In the genomic region with DNA sequence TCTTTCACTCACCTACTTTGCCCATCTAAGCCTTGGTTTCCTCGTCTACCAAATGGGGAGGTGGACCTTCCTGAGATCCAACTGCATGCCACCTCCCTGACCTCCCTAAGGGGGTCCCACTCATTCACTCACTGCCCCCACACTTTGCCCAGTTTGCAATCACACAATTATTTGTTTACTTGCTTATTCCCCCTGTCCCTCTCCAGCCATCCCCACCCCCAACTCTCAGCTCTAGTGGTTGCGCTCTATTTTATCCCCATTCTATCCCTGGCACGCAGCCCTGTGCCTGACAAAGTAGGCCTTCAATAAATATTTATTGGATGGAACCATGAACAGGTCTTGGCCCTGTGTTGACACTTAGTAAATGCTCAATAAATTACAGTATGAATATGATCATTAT, we compare ENCODE assay signal across 3 cellular contexts.
"Had no signal": no experiment of that assay in that cellular context is flagged by ENCODE, and none has a peak within 500 bp of the region (broad histone marks: within the 10 kb centered on the region; RNA-seq: fewer than 3 reads in every experiment).

No MANE protein-coding gene starts in this region.

- H3K27ac Mint-ChIP-seq: IgD-negative memory B cell had no signal

- H3K9me3 Mint-ChIP-seq: IgD-negative memory B cell had no signal

- H3K4me3 Mint-ChIP-seq: IgD-negative memory B cell had no signal

- DNase-seq: IMR-90, KBM-7 had no signal

- H3K4me1 Mint-ChIP-seq: IgD-negative memory B cell had no signal
